In genomic region chr10:51834548-51834947, GRCh38 we compare ENCODE assay signal across 17 cellular contexts.
DNase-seq lines count a peak whose midpoint lies in the region; ATAC-seq and TF ChIP-seq lines count a peak whose summit lies in the region.
"Had no signal": no experiment of that assay in that cellular context is flagged by ENCODE, and none has a peak within 500 bp of the region (broad histone marks: within the 10 kb centered on the region; RNA-seq: fewer than 3 reads in every experiment).

No MANE protein-coding gene starts in this region.

- DNase-seq in mesendoderm (no peak), DMS79 (lab: John Stamatoyannopoulos, UW) (no peak)
- DNase-seq: C1 segment of cervical spinal cord; Caco-2; CD8-positive, alpha-beta T cell; DMS153; EL; GDM1; GM23248; H7; HCEC 1CT had no signal

- no peaks in the 10 kb centered on the region for H3K79me1 ChIP-seq in mesendoderm (ENCODE audit: low read length)

- H2BK120ac ChIP-seq in mesendoderm (ENCODE audit: low read depth, low read length) = no peak overlapping the region

- H3K18ac ChIP-seq in mesendoderm (ENCODE audit: low read length) = no peak overlapping the region

- H3K9me3 ChIP-seq in BLaER1 (no peaks in the 10 kb centered on the region), HEK293 (ENCODE audit: control insufficient read depth, insufficient read depth, low read depth, low read length) (no peaks in the 10 kb centered on the region)

- no peak overlapping the region for H4K5ac ChIP-seq in mesendoderm (ENCODE audit: low read length)

- no peak overlapping the region for H2AK5ac ChIP-seq in mesendoderm (ENCODE audit: low read length)

- no peak for TF ChIP-seq CTCF in HEK293 (tag by site-specific recombination; IDR thresholded peaks at IDR 0.05)

- no CpG with 5 or more reads among the region's 1 CpG for WGBS in mesendoderm (ENCODE audit: extremely low coverage, insufficient coverage, low lambda C conversion rate)

- POLR2A ChIA-PET in HEK293 (lab: Yijun Ruan, JAX) = no interaction called here

- no peak for ATAC-seq in GM19455 (IDR thresholded peaks at IDR 0.05; ENCODE audit: unreplicated experiment)
- ATAC-seq in HG03175 (IDR thresholded peaks at IDR 0.05; ENCODE audit: unreplicated experiment) = no peak
- ATAC-seq: CD8-positive, alpha-beta T cell; GM12878 had no signal

- H4K8ac ChIP-seq in mesendoderm (ENCODE audit: low read depth, low read length) = no peak overlapping the region

- H2BK15ac ChIP-seq in mesendoderm (replicated peaks; ENCODE audit: low read depth) = peak overlapping the region; percentile 36

- no peak overlapping the region for H3K23ac ChIP-seq in mesendoderm (ENCODE audit: low read length)

- H3K9ac ChIP-seq in BLaER1 = no peak overlapping the region
- no peak overlapping the region for H3K9ac ChIP-seq in mesendoderm (ENCODE audit: low read length)
- H3K9ac ChIP-seq: GM23248 had no signal

- H3K4me3 ChIP-seq in BLaER1 = no peak overlapping the region
- H3K4me3 ChIP-seq in HEK293 (ENCODE audit: low read depth, low read length) = no peak overlapping the region
- no peak overlapping the region for H3K4me3 ChIP-seq in mesendoderm (ENCODE audit: low read length)
- H3K4me3 ChIP-seq: GM12878, GM23248 had no signal

- H4K20me1 ChIP-seq in BLaER1 = no peaks in the 10 kb centered on the region

- peaks cover 38% of the 10 kb centered on the region for H3K4me1 ChIP-seq in BLaER1
- peaks cover 4% of the 10 kb centered on the region; the same call in 1 of the 2 replicates for H3K4me1 ChIP-seq in HEK293 (ENCODE audit: control insufficient read depth, insufficient read depth, low read length)
- H3K4me1 ChIP-seq in mesendoderm (ENCODE audit: control insufficient read depth, low read depth, low read length) = peaks cover 5% of the 10 kb centered on the region
- H3K4me1 ChIP-seq: Caco-2 had no signal

- H3K36me3 ChIP-seq in BLaER1 (no peaks in the 10 kb centered on the region), HEK293 (ENCODE audit: control insufficient read depth in 2 of 2, insufficient read depth in 1 of 2, low read length in 2 of 2) (no peaks in the 10 kb centered on the region), mesendoderm (ENCODE audit: control insufficient read depth, insufficient read depth, low read length) (no peaks in the 10 kb centered on the region)

- no peaks in the 10 kb centered on the region for H3K79me2 ChIP-seq in mesendoderm (ENCODE audit: control insufficient read depth, insufficient read depth, low read length)

- H3K27ac ChIP-seq in BLaER1 (no peak overlapping the region), HEK293 (ENCODE audit: extremely low read depth, low read depth, low read length) (no peak overlapping the region), mesendoderm (ENCODE audit: low read depth, low read length) (no peak overlapping the region)
- H3K27ac ChIP-seq: 22Rv1, GM23248 had no signal

- H3K56ac ChIP-seq in mesendoderm (ENCODE audit: low read length) = no peak overlapping the region

- H3K4ac ChIP-seq in mesendoderm (ENCODE audit: low read depth, low read length) = no peak overlapping the region

- H3K4me2 ChIP-seq in BLaER1 = peak overlapping the region; percentile 59
- H3K4me2 ChIP-seq in mesendoderm (ENCODE audit: low read length) = no peak overlapping the region

- no peak overlapping the region for H2BK5ac ChIP-seq in mesendoderm (ENCODE audit: low read length)

- no peaks in the 10 kb centered on the region for H3K27me3 ChIP-seq in BLaER1
- H3K27me3 ChIP-seq in mesendoderm (ENCODE audit: insufficient read depth, low read length, poor library complexity) = no peaks in the 10 kb centered on the region

- CTCF ChIA-PET in HEK293 (lab: Yijun Ruan, JAX) = no interaction called here

TF ChIP-seq in HEK293, 187 proteins besides CTCF, POLR2A, EP300 and RAD21:
- TF ChIP-seq, protein P1, sequence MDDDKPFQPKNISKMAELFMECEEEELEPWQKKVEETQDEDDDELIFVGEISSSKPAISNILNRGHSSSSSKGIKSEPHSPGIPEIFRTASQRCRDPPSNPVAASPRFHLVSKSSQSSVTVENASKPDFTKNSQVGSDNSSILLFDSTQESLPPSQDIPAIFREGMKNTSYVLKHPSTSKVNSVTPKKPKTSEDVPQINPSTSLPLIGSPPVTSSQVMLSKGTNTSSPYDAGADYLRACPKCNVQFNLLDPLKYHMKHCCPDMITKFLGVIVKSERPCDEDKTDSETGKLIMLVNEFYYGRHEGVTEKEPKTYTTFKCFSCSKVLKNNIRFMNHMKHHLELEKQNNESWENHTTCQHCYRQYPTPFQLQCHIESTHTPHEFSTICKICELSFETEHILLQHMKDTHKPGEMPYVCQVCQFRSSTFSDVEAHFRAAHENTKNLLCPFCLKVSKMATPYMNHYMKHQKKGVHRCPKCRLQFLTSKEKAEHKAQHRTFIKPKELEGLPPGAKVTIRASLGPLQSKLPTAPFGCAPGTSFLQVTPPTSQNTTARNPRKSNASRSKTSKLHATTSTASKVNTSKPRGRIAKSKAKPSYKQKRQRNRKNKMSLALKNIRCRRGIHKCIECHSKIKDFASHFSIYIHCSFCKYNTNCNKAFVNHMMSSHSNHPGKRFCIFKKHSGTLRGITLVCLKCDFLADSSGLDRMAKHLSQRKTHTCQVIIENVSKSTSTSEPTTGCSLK (tag by site-specific recombination; IDR thresholded peaks at IDR 0.05) = no peak
- TF ChIP-seq PRDM1 (tag by site-specific recombination; IDR thresholded peaks at IDR 0.05) = peak; percentile 96
